ENCODE assay signal across 23 cellular contexts in the genomic region with DNA sequence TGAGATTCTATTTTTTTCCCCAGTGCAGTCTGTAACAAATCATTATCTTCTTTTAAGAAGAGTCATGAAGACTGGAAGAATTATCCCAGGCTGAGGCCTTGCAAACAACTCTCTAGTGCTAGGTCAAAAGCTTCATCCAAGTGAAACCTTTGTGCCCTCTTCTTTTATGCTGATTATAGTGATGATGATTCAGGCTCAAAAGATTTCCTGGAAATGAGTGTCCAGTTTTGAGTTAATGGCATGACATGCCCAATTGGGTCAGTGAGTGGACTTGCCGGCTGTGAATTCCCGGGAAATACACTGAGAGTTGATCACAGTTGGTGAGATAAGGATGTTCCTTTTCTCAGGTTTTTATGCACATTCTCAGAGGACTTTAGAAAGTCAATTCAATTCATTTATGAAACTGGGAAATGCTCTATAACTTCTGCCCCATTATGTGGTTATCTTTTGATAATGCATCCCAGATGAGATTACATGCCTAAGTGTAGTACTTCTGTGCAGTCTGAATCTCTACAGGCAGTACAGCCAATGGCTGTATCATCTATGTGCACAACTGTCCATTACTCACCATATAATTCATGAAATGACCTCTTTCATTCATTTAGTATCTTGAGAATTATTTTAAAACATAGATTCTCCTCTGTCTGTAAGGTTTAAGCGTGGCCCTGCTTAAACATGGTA.
DNase-seq lines count a peak whose midpoint lies in the region; ATAC-seq, FAIRE-seq and TF ChIP-seq lines count a peak whose summit lies in the region.
"Had no signal": no experiment of that assay in that cellular context is flagged by ENCODE, and none has a peak within 500 bp of the region (broad histone marks: within the 10 kb centered on the region; RNA-seq: fewer than 3 reads in every experiment).

No MANE protein-coding gene starts in this region.

- intact Hi-C loops in right lobe of liver (cut with DNase I): no loop called here
- intact Hi-C loops in HepG2 (cut with micrococcal nuclease; ENCODE audit: unreplicated experiment): no loop called here
- intact Hi-C loops in left colon (cut with DNase I, micrococcal nuclease): no loop called here

- CTCF ChIA-PET in HepG2 (lab: Yijun Ruan, JAX; ENCODE audit: low intra/inter-chr PET ratio, low total read pairs): no interaction called here

- no peaks in the 10 kb centered on the region for H4K20me1 ChIP-seq in HepG2 (ENCODE audit: insufficient read depth, low read length)

- in situ Hi-C loops in HepG2 (cut with HindIII; ENCODE audit: extremely low pct_ligation_motif_present, low pct_unique_long_range_greater_than_20kb): no loop called here

- no peak for TF ChIP-seq POLR2A in right lobe of liver (IDR thresholded peaks at IDR 0.05)
- no peak for TF ChIP-seq POLR2A in HepG2 (IDR thresholded peaks at IDR 0.05; ENCODE audit: insufficient read depth in 1 of 2, low read depth in 2 of 2, low read length in 2 of 2)

- H3K4me2 ChIP-seq in HepG2 (ENCODE audit: low read depth, low read length): no peak overlapping the region
- H3K4me2 ChIP-seq: PC-9 had no signal

- H3K27me3 ChIP-seq in right lobe of liver (no peaks in the 10 kb centered on the region), HepG2 (ENCODE audit: control insufficient read depth in 1 of 2, insufficient read depth in 2 of 2, low read length in 2 of 2) (peaks cover 0 to 5% of the 10 kb centered on the region in 2 experiments; a peak in 1 of 5 replicates), adipocyte (replicated peaks; ENCODE audit: control insufficient read depth, insufficient read depth, low read length) (peaks cover 11% of the 10 kb centered on the region)
- H3K27me3 ChIP-seq: transverse colon had no signal

- FAIRE-seq in HepG2 (lab: Jason Lieb, UNC): no peak
- FAIRE-seq: keratinocyte had no signal

- H3K36me3 ChIP-seq in right lobe of liver (no peaks in the 10 kb centered on the region), HepG2 (replicated peaks in 1 of 2; ENCODE audit: control insufficient read depth in 1 of 2, insufficient read depth in 2 of 2, low read length in 2 of 2) (no peaks in the 10 kb centered on the region), adipocyte (ENCODE audit: control insufficient read depth, insufficient read depth, low read length, severe bottlenecking) (no peaks in the 10 kb centered on the region)
- H3K36me3 ChIP-seq: esophagus muscularis mucosa, transverse colon had no signal

- TF ChIP-seq RAD21 in HepG2 (CRISPR knock-in tag; IDR thresholded peaks at IDR 0.05): no peak

- no peaks in the 10 kb centered on the region for H3K4me1 ChIP-seq in right lobe of liver
- no peaks in the 10 kb centered on the region for H3K4me1 ChIP-seq in HepG2 (ENCODE audit: insufficient read depth, low read length)
- H3K4me1 ChIP-seq in adipocyte (ENCODE audit: control insufficient read depth, insufficient read depth, low read length): peaks cover 10% of the 10 kb centered on the region
- H3K4me1 ChIP-seq: esophagus muscularis mucosa, transverse colon had no signal

- POLR2A ChIA-PET in HepG2 (lab: Yijun Ruan, JAX): no interaction called here

- TF ChIP-seq EP300 in HepG2 (IDR thresholded peaks at IDR 0.05; ENCODE audit: low read depth in 2 of 2, low read length in 2 of 2) (no peak), HepG2 (CRISPR knock-in tag; IDR thresholded peaks at IDR 0.05; ENCODE audit: borderline replicate concordance) (no peak)

- no peak overlapping the region for H3K9ac ChIP-seq in HepG2 (ENCODE audit: insufficient read depth, low read depth, low read length)
- H3K9ac ChIP-seq in adipocyte (ENCODE audit: low read length): no peak overlapping the region

- WGBS in right lobe of liver (ENCODE audit: insufficient coverage, low coverage, low lambda C conversion rate, missing lambda C conversion rate): 60% methylated on average over 3 of the region's 3 CpGs
- 2% methylated on average over 3 of the region's 3 CpGs for WGBS in HepG2 (ENCODE audit: low lambda C conversion rate)

- no peaks in the 10 kb centered on the region for H3K79me2 ChIP-seq in HepG2 (ENCODE audit: insufficient read depth, low read length)

- DNase-seq in right lobe of liver: no peak
- DNase-seq in HepG2 (ENCODE audit: low spot score): no peak
- peak; percentile 20 for DNase-seq in adipocyte (ENCODE audit: low read depth)
- peak; percentile 25 for DNase-seq in foreskin melanocyte
- DNase-seq in activated effector memory CD4-positive, alpha-beta T cell treated with anti-CD3 and anti-CD28 coated beads, Interleukin-2, amount 50 U/mL, for 16 hours: no peak
- DNase-seq in NCI-H1436 (lab: John Stamatoyannopoulos, UW): no peak
- no peak for DNase-seq in left colon
- DNase-seq: 8988T; activated CD4-positive, alpha-beta T cell treated with anti-CD3 and anti-CD28 coated beads for 36 hours; activated CD8-positive, alpha-beta memory T cell treated with anti-CD3 and anti-CD28 coated beads, Interleukin-2, amount 50 U/mL, for 48 hours; activated naive CD4-positive, alpha-beta T cell treated with anti-CD3 and anti-CD28 coated beads, Interleukin-2, amount 50 U/mL, for 16 hours; CD8-positive, alpha-beta T cell; DND-41; dorsolateral prefrontal cortex; mesendoderm; NCI-H1092; NCI-H748 treated with DMSO at 0.1 percent for 48 hours; PC-9; stimulated activated naive CD4-positive, alpha-beta T cell treated with Interleukin-2 at 50 U/mL for 16 hours; transverse colon had no signal

- no peak overlapping the region for H2AFZ ChIP-seq in HepG2 (ENCODE audit: low read length)
- H2AFZ ChIP-seq: PC-9 had no signal

- ATAC-seq in right lobe of liver (peak; percentile 14 to 69 (median 58)), HepG2 (no peak), left colon (no peak), esophagus mucosa (no peak)
- ATAC-seq: activated CD4-positive, alpha-beta T cell treated with anti-CD3 and anti-CD28 coated beads for 36 hours; CD8-positive, alpha-beta T cell had no signal

- TF ChIP-seq CTCF in right lobe of liver (IDR thresholded peaks at IDR 0.05): no peak
- TF ChIP-seq CTCF in HepG2 (CRISPR knock-in tag; IDR thresholded peaks at IDR 0.05): no peak

- H3K4me3 ChIP-seq in right lobe of liver (no peak overlapping the region), HepG2 (replicated peaks in 1 of 3; ENCODE audit: insufficient read depth in 1 of 3, low read depth in 2 of 3, low read length in 3 of 3) (no peak overlapping the region), adipocyte (ENCODE audit: low read length) (no peak overlapping the region)
- H3K4me3 ChIP-seq: dorsolateral prefrontal cortex, esophagus muscularis mucosa, PC-9, transverse colon had no signal

- H3K27ac ChIP-seq in right lobe of liver (no peak overlapping the region), HepG2 (ENCODE audit: extremely low read length, insufficient read depth, low read length) (no peak overlapping the region)
- H3K27ac ChIP-seq: dorsolateral prefrontal cortex, esophagus muscularis mucosa, PC-9, transverse colon had no signal

- H3K9me3 ChIP-seq in right lobe of liver (no peaks in the 10 kb centered on the region), HepG2 (ENCODE audit: low read length) (no peaks in the 10 kb centered on the region), adipocyte (ENCODE audit: control insufficient read depth, low read length) (no peaks in the 10 kb centered on the region)
- H3K9me3 ChIP-seq: esophagus muscularis mucosa, transverse colon had no signal

- BruUV-seq in HepG2 (replicated peaks; lab: Mats Ljungman, UMichigan): no TSS peak

TF ChIP-seq in HepG2, 621 proteins besides CTCF, POLR2A, EP300 and RAD21 (continues in another document):
- no peak for TF ChIP-seq HCFC1 (IDR thresholded peaks at IDR 0.05; ENCODE audit: low read depth, low read length)
- TF ChIP-seq ARHGAP35 (CRISPR knock-in tag; IDR thresholded peaks at IDR 0.05; ENCODE audit: borderline replicate concordance): no peak
- TF ChIP-seq, protein P1, sequence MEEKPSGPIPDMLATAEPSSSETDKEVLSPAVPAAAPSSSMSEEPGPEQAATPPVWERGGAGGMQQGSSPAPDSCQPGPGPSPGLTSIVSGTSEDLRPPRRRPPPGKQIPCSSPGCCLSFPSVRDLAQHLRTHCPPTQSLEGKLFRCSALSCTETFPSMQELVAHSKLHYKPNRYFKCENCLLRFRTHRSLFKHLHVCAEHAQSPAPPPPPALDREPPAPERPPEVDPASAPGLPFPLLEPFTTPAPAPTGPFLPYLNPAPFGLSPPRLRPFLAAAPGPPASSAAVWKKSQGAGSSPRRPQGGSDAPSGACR (CRISPR knock-in tag; IDR thresholded peaks at IDR 0.05): no peak
- no peak for TF ChIP-seq ZNF337 (CRISPR knock-in tag; IDR thresholded peaks at IDR 0.05; ENCODE audit: borderline replicate concordance, low read depth)
- TF ChIP-seq ZNF747 (CRISPR knock-in tag; IDR thresholded peaks at IDR 0.05; ENCODE audit: borderline replicate concordance): no peak
- TF ChIP-seq, protein P2, sequence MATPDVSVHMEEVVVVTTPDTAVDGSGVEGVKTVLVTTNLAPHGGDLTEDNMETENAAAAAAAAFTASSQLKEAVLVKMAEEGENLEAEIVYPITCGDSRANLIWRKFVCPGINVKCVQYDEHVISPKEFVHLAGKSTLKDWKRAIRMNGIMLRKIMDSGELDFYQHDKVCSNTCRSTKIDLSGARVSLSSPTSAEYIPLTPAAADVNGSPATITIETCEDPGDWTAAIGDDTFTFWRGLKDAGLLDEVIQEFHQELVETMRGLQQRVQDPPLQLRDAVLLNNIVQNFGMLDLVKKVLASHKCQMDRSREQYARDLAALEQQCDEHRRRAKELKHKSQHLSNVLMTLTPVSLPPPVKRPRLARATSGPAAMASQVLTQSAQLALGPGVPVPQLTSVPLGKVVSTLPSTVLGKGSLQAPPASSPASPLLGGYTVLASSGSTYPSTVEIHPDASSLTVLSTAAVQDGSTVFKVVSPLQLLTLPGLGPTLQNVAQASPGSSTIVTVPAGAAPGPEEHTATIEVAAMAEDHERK (CRISPR knock-in tag; IDR thresholded peaks at IDR 0.05; ENCODE audit: low read depth): no peak
- TF ChIP-seq, protein P3, sequence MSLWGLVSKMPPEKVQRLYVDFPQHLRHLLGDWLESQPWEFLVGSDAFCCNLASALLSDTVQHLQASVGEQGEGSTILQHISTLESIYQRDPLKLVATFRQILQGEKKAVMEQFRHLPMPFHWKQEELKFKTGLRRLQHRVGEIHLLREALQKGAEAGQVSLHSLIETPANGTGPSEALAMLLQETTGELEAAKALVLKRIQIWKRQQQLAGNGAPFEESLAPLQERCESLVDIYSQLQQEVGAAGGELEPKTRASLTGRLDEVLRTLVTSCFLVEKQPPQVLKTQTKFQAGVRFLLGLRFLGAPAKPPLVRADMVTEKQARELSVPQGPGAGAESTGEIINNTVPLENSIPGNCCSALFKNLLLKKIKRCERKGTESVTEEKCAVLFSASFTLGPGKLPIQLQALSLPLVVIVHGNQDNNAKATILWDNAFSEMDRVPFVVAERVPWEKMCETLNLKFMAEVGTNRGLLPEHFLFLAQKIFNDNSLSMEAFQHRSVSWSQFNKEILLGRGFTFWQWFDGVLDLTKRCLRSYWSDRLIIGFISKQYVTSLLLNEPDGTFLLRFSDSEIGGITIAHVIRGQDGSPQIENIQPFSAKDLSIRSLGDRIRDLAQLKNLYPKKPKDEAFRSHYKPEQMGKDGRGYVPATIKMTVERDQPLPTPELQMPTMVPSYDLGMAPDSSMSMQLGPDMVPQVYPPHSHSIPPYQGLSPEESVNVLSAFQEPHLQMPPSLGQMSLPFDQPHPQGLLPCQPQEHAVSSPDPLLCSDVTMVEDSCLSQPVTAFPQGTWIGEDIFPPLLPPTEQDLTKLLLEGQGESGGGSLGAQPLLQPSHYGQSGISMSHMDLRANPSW (CRISPR knock-in tag; IDR thresholded peaks at IDR 0.05; ENCODE audit: borderline replicate concordance): no peak

Comparison
In these comparisons a context has a peak if more than half of its experiments do, and no peak if none do; other contexts are left out.
1. ATAC-seq: peak in right lobe of liver (4 of 4); none in HepG2 (single experiment), left colon (single experiment) and esophagus mucosa (single experiment).
2. DNase-seq: peak in adipocyte (single experiment) and foreskin melanocyte (single experiment); none in right lobe of liver (0 of 3), HepG2 (single experiment), activated effector memory CD4-positive, alpha-beta T cell treated with anti-CD3 and anti-CD28 coated beads, Interleukin-2, amount 50 U/mL, for 16 hours (single experiment), NCI-H1436 (single experiment) and left colon (0 of 2).